Comparison of ENCODE assay signal across 23 cellular contexts in the genomic region with DNA sequence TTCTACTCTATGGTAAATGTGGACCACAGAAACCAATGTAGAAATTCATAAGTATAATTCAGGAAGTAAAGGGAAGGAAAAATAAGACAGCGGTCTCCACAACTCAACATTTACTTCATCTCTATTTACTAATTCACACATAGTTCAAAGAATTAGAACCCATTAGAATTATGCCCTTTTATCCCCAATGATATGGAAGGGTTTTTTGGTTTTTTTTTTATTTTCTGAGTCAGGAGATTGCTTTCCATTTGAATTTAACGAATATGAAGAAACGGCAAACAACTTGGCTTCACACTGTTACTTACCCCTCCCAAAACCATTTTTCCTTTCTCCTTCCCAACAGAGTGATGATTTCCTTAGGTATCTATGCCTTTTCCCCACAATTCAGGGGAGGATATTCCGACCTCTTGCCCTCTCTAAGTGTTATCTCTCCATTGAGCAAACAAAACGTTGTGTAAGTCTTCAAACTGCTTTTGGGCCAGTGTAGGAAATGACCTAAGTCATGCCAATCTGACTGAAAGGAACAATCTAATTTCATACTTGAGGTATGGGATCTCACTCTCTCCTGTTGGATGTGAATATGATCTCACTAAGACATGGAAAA.
DNase-seq lines count a peak whose midpoint lies in the region; ATAC-seq, FAIRE-seq and TF ChIP-seq lines count a peak whose summit lies in the region.
"Had no signal": no experiment of that assay in that cellular context is flagged by ENCODE, and none has a peak within 500 bp of the region (broad histone marks: within the 10 kb centered on the region; RNA-seq: fewer than 3 reads in every experiment).

No MANE protein-coding gene starts in this region.

- 28% methylated on average over 5 of the region's 5 CpGs for WGBS in A549 (ENCODE audit: missing lambda C conversion rate)
- WGBS in H1 (ENCODE audit: extremely low coverage in 1 of 2, insufficient coverage in 1 of 2, insufficient read length in 1 of 2, insufficient replicate concordance in 2 of 2, low coverage in 1 of 2, low lambda C conversion rate in 2 of 2, missing lambda C conversion rate in 1 of 2), 2 experiments, result 84% methylated on average over 5 of the region's 5 CpGs; no CpG with 5 or more reads in 1 of the 2 experiments
- 7% methylated on average over 5 of the region's 5 CpGs for WGBS in HepG2 (ENCODE audit: low lambda C conversion rate)
- WGBS in spleen, 5 donors, result 69 to 81% (median 74%) methylated on average over 5 of the region's 5 CpGs

- TF ChIP-seq POLR2A in A549 (IDR thresholded peaks at IDR 0.05; ENCODE audit: low read length) (no peak), H1 (IDR thresholded peaks at IDR 0.05; ENCODE audit: control extremely low read depth in 1 of 2, low read depth in 2 of 2, low read length in 2 of 2) (no peak), HepG2 (IDR thresholded peaks at IDR 0.05; ENCODE audit: insufficient read depth in 1 of 2, low read depth in 2 of 2, low read length in 2 of 2) (no peak), spleen (IDR thresholded peaks at IDR 0.05) (no peak)

- H4K20me1 ChIP-seq in H1 (replicated peaks in 1 of 2; ENCODE audit: control insufficient read depth in 1 of 2, insufficient read depth in 2 of 2, low read length in 2 of 2) (no peaks in the 10 kb centered on the region), HepG2 (ENCODE audit: insufficient read depth, low read length) (no peaks in the 10 kb centered on the region)
- H4K20me1 ChIP-seq: BLaER1 treated with 17β-estradiol and CSF1 and Interleukin-3, amounts not matched to agents 10 nM and 100 nM had no signal

- H2BK12ac ChIP-seq in H1 (ENCODE audit: low read depth, low read length), result no peak overlapping the region

- H3K23me2 ChIP-seq in H1 (ENCODE audit: low read depth, low read length), result no peaks in the 10 kb centered on the region

- TF ChIP-seq CTCF in A549 (IDR thresholded peaks at IDR 0.05) (no peak), H1 (IDR thresholded peaks at IDR 0.05; ENCODE audit: control extremely low read depth in 1 of 3, insufficient read depth in 1 of 3, low read depth in 1 of 3, low read length in 3 of 3) (no peak), HepG2 (CRISPR knock-in tag; IDR thresholded peaks at IDR 0.05) (no peak), osteocyte (IDR thresholded peaks at IDR 0.05) (no peak), spleen (IDR thresholded peaks at IDR 0.05 in 8 of 11, conservative IDR thresholded peaks at IDR 0.05 in 3 of 11) (no peak)

- H3K4ac ChIP-seq in H1 (replicated peaks; ENCODE audit: insufficient read length, low read depth, low read length), result no peak overlapping the region

- no peak overlapping the region for H3K4me3 ChIP-seq in A549
- no peak overlapping the region for H3K4me3 ChIP-seq in H1 (ENCODE audit: extremely low read depth in 1 of 4, insufficient read depth in 2 of 4, low read depth in 3 of 4, low read length in 4 of 4)
- H3K4me3 ChIP-seq in HepG2 (replicated peaks in 1 of 3; ENCODE audit: insufficient read depth in 1 of 3, low read depth in 2 of 3, low read length in 3 of 3), result no peak overlapping the region
- no peak overlapping the region for H3K4me3 ChIP-seq in spleen
- H3K4me3 ChIP-seq: BLaER1 treated with 17β-estradiol and CSF1 and Interleukin-3, amounts not matched to agents 10 nM and 100 nM had no signal

- no peak overlapping the region for H4K91ac ChIP-seq in H1 (replicated peaks; ENCODE audit: insufficient read length, low read length)

- H4K5ac ChIP-seq in H1 (ENCODE audit: insufficient read length, low read depth, low read length), result no peak overlapping the region

- H2AK5ac ChIP-seq in H1 (ENCODE audit: low read depth, low read length), result no peak overlapping the region

- H3K36me3 ChIP-seq in H1 (ENCODE audit: control insufficient read depth in 2 of 4, insufficient read depth in 4 of 4, low read length in 3 of 4) (no peaks in the 10 kb centered on the region), HepG2 (replicated peaks in 1 of 2; ENCODE audit: control insufficient read depth in 1 of 2, insufficient read depth in 2 of 2, low read length in 2 of 2) (no peaks in the 10 kb centered on the region), spleen (no peaks in the 10 kb centered on the region)
- H3K36me3 ChIP-seq: BE2C; BLaER1 treated with 17β-estradiol and CSF1 and Interleukin-3, amounts not matched to agents 10 nM and 100 nM had no signal

- TF ChIP-seq EP300 in A549 (IDR thresholded peaks at IDR 0.05), result no peak
- no peak for TF ChIP-seq EP300 in H1 (IDR thresholded peaks at IDR 0.05; ENCODE audit: borderline replicate concordance in 1 of 2, low read depth in 2 of 2, low read length in 2 of 2)
- peak in 1 of 2 experiments; percentile 31; a peak in 1 of 4 replicates for TF ChIP-seq EP300 in HepG2 (IDR thresholded peaks at IDR 0.05; ENCODE audit: low read depth in 2 of 2, low read length in 2 of 2)
- no peak for TF ChIP-seq EP300 in HepG2 (CRISPR knock-in tag; IDR thresholded peaks at IDR 0.05; ENCODE audit: borderline replicate concordance)

- intact Hi-C loops in HepG2 (cut with micrococcal nuclease; ENCODE audit: unreplicated experiment), result no loop called here
- intact Hi-C loops in spleen (cut with DNase I; ENCODE audit: low total_unique reads), result no loop called here

- BruUV-seq in HepG2 (replicated peaks; lab: Mats Ljungman, UMichigan), result no TSS peak

- H2BK15ac ChIP-seq in H1 (ENCODE audit: low read length), result no peak overlapping the region

- ATAC-seq in A549 (no peak), HepG2 (peak; percentile 90)
- ATAC-seq: HCT116 had no signal

- H3K4me1 ChIP-seq in A549, result no peaks in the 10 kb centered on the region
- no peaks in the 10 kb centered on the region for H3K4me1 ChIP-seq in H1 (replicated peaks in 1 of 4; ENCODE audit: control insufficient read depth in 3 of 4, insufficient read depth in 4 of 4, low read length in 3 of 4)
- peaks cover 8% of the 10 kb centered on the region for H3K4me1 ChIP-seq in HepG2 (ENCODE audit: insufficient read depth, low read length)
- H3K4me1 ChIP-seq in spleen, result no peaks in the 10 kb centered on the region
- H3K4me1 ChIP-seq: BE2C had no signal

- POLR2A ChIA-PET in A549 (lab: Yijun Ruan, JAX) (interaction anchor here (0.7 kb wide), 1 partner anchor 412 kb away, joined by 3 read pairs; no protein-coding TSS in a partner anchor), H1 (lab: Charles Lee; ENCODE audit: partially characterized antibody) (no interaction called here), HepG2 (lab: Yijun Ruan, JAX) (interaction anchor here (1.3 kb wide), 1 partner anchor 72 kb away, joined by 4 read pairs; a partner anchor contains a TSS)

- H3K4me3 Mint-ChIP-seq in osteocyte (ENCODE audit: unreplicated experiment), result no peak overlapping the region
- H3K4me3 Mint-ChIP-seq: CD4-positive, alpha-beta memory T cell; H9 had no signal

- no peaks in the 10 kb centered on the region for H3K79me2 ChIP-seq in H1 (ENCODE audit: control insufficient read depth in 1 of 2, insufficient read depth in 2 of 2, low read length in 2 of 2)
- no peaks in the 10 kb centered on the region for H3K79me2 ChIP-seq in HepG2 (ENCODE audit: insufficient read depth, low read length)

- no peak overlapping the region for H4K8ac ChIP-seq in H1 (ENCODE audit: extremely low read depth, insufficient read depth, low read length)

- no peak overlapping the region for H2BK120ac ChIP-seq in H1 (replicated peaks; ENCODE audit: low read depth, low read length)

- H3K9me3 ChIP-seq in A549 (no peaks in the 10 kb centered on the region), H1 (ENCODE audit: insufficient read depth in 2 of 2, low read depth in 1 of 2, low read length in 1 of 2) (no peaks in the 10 kb centered on the region), HepG2 (ENCODE audit: low read length) (no peaks in the 10 kb centered on the region), spleen (no peaks in the 10 kb centered on the region)
- H3K9me3 ChIP-seq: BE2C; BLaER1 treated with 17β-estradiol and CSF1 and Interleukin-3, amounts not matched to agents 10 nM and 100 nM had no signal

- in situ Hi-C loops in HepG2 (cut with HindIII; ENCODE audit: extremely low pct_ligation_motif_present, low pct_unique_long_range_greater_than_20kb), result no loop called here

- H2BK20ac ChIP-seq in H1 (ENCODE audit: low read length), result no peak overlapping the region

- H3K27ac Mint-ChIP-seq in osteocyte (ENCODE audit: unreplicated experiment), result no peak overlapping the region
- H3K27ac Mint-ChIP-seq: CD4-positive, alpha-beta memory T cell; H9 had no signal

- FAIRE-seq in A549 (lab: Jason Lieb, UNC) (no peak), H1 (lab: Jason Lieb, UNC) (no peak), HepG2 (lab: Jason Lieb, UNC) (peak; percentile 67)
- FAIRE-seq: A204.1, GM12891, GM18507 had no signal

- H3K4me1 Mint-ChIP-seq in osteocyte (ENCODE audit: unreplicated experiment), result no peaks in the 10 kb centered on the region
- H3K4me1 Mint-ChIP-seq: CD4-positive, alpha-beta memory T cell had no signal

- H3K9me3 Mint-ChIP-seq in osteocyte (ENCODE audit: unreplicated experiment), result no peaks in the 10 kb centered on the region
- H3K9me3 Mint-ChIP-seq: CD4-positive, alpha-beta memory T cell; H9 had no signal

- CTCF ChIA-PET in A549 (lab: Yijun Ruan, JAX), result interaction anchor here (0.6 kb wide), 1 partner anchor 77 kb away, joined by 3 read pairs; no protein-coding TSS in a partner anchor
- CTCF ChIA-PET in H1 (lab: Charles Lee; ENCODE audit: partially characterized antibody), result no interaction called here
- CTCF ChIA-PET in HepG2 (lab: Yijun Ruan, JAX; ENCODE audit: low intra/inter-chr PET ratio, low total read pairs), result no interaction called here

- TF ChIP-seq RAD21 in A549 (conservative IDR thresholded peaks at IDR 0.05 in 1 of 2, IDR thresholded peaks at IDR 0.05 in 1 of 2) (no peak), H1 (IDR thresholded peaks at IDR 0.05 in 1 of 2, conservative IDR thresholded peaks at IDR 0.05 in 1 of 2; ENCODE audit: low read depth in 2 of 2, low read length in 2 of 2) (no peak), HepG2 (CRISPR knock-in tag; IDR thresholded peaks at IDR 0.05) (no peak)

- DNase-seq in A549 (ENCODE audit: low read depth in 1 of 2, low spot score in 1 of 2) (peak in 1 of 2 experiments; percentile 3), HuH-7.5 (ENCODE audit: low spot score) (peak; percentile 5), H1 (ENCODE audit: low read depth in 1 of 2, low spot score in 2 of 2) (no peak), HepG2 (ENCODE audit: low spot score) (peak; percentile 55), superior temporal gyrus (ENCODE audit: extremely low spot score) (no peak), osteocyte (ENCODE audit: extremely low spot score, unreplicated experiment) (no peak), medulla oblongata (ENCODE audit: extremely low spot score) (no peak), spleen (no peak)
- DNase-seq: ACHN; AML-193; BE2C; Calu3; CD4-positive, alpha-beta memory T cell; COR-L47; DMS79 treated with DMSO at 0.1 percent for 48 hours; GF-D8; H9 had no signal

- H3K36me3 Mint-ChIP-seq in osteocyte (ENCODE audit: unreplicated experiment), result no peaks in the 10 kb centered on the region
- H3K36me3 Mint-ChIP-seq: CD4-positive, alpha-beta memory T cell had no signal

- H3K9ac ChIP-seq in H1 (replicated peaks in 1 of 4; ENCODE audit: extremely low read depth in 1 of 4, low read depth in 3 of 4, low read length in 3 of 4), result no peak overlapping the region
- H3K9ac ChIP-seq in HepG2 (ENCODE audit: insufficient read depth, low read depth, low read length), result no peak overlapping the region
- H3K9ac ChIP-seq: BLaER1 treated with 17β-estradiol and CSF1 and Interleukin-3, amounts not matched to agents 10 nM and 100 nM had no signal

- no peak overlapping the region for H3K18ac ChIP-seq in H1 (ENCODE audit: extremely low read depth, low read length)

- H3K27ac ChIP-seq in A549 (no peak overlapping the region), H1 (ENCODE audit: low read depth, low read length) (no peak overlapping the region), HepG2 (ENCODE audit: extremely low read length, insufficient read depth, low read length) (no peak overlapping the region), spleen (no peak overlapping the region)
- H3K27ac ChIP-seq: 22Rv1; BLaER1 treated with 17β-estradiol and CSF1 and Interleukin-3, amounts not matched to agents 10 nM and 100 nM had no signal

- peak overlapping the region; percentile 90; the same call in 1 of the 2 replicates for H2AFZ ChIP-seq in H1 (ENCODE audit: low read length)
- H2AFZ ChIP-seq in HepG2 (ENCODE audit: low read length), result no peak overlapping the region

- no peak overlapping the region for H3K14ac ChIP-seq in H1 (ENCODE audit: insufficient read length)

- no peaks in the 10 kb centered on the region for H3K79me1 ChIP-seq in H1 (ENCODE audit: low read depth, low read length)

- no peak overlapping the region for H2BK5ac ChIP-seq in H1 (ENCODE audit: low read depth, low read length)

- no peak overlapping the region for H3K23ac ChIP-seq in H1 (ENCODE audit: insufficient read length)

- H3K56ac ChIP-seq in H1 (replicated peaks; ENCODE audit: insufficient read length, low read depth, low read length), result no peak overlapping the region

- H3K27me3 ChIP-seq in H1 (replicated peaks in 1 of 4; ENCODE audit: control insufficient read depth in 3 of 4, extremely low read depth in 1 of 4, insufficient read depth in 3 of 4, low read length in 3 of 4), result no peaks in the 10 kb centered on the region
- no peaks in the 10 kb centered on the region for H3K27me3 ChIP-seq in HepG2 (ENCODE audit: control insufficient read depth in 1 of 2, insufficient read depth in 2 of 2, low read length in 2 of 2)
- peaks cover 0 to 7% (median 0%) of the 10 kb centered on the region in 7 donors for H3K27me3 ChIP-seq in spleen (replicated peaks in 1 of 7)
- H3K27me3 ChIP-seq: BE2C; BLaER1 treated with 17β-estradiol and CSF1 and Interleukin-3, amounts not matched to agents 10 nM and 100 nM had no signal

- H3K4me2 ChIP-seq in A549, result no peak overlapping the region
- H3K4me2 ChIP-seq in H1 (ENCODE audit: insufficient read depth in 1 of 2, low read depth in 2 of 2, low read length in 2 of 2), result no peak overlapping the region
- no peak overlapping the region for H3K4me2 ChIP-seq in HepG2 (ENCODE audit: low read depth, low read length)
- H3K4me2 ChIP-seq: BLaER1 treated with 17β-estradiol and CSF1 and Interleukin-3, amounts not matched to agents 10 nM and 100 nM had no signal

- H3K27me3 Mint-ChIP-seq in osteocyte (ENCODE audit: unreplicated experiment), result peaks cover 8% of the 10 kb centered on the region

Comparison
In these comparisons a context has a peak if more than half of its experiments do, and no peak if none do; other contexts are left out.
1. DNase-seq: peak in HuH-7.5 (single experiment) and HepG2 (single experiment); none in H1 (0 of 2), superior temporal gyrus (single experiment), osteocyte (single experiment), medulla oblongata (single experiment) and spleen (single experiment).